1 cellular context compared by ENCODE assay signal in the genomic region with DNA sequence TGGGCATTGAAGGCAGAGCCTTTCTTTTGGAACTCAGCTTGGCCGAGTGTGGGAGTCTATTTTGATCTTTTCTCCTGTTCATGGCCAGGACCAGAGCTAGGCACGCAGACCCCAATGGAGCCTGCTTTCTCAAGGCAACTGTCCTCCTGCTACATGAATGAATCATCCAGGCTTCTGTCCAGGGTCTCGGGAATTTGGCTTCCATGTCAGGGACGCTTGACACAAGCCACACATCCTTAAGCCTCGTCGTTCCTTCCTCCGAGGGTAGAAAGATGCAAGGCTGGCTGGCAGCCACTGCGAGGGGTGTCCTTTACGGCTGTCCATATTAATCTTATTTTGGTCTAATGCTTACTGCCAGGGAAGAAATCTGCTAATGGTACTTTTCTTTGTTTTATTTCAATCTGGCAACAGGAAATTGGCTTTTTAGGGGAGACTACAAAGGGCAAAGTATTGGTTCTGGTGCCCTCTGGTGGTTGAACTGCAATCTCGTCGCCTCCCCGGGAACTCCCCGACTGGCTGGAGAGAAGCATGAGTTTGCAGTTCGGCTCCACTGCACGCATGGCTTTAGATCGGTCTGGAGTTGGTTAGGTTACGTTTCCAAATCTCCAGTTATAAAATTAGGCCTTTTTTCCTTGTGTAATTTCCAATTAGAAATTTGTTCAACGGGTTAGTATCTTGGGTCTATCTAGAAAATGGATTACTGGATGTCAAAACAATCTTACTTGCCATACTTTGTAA.
TF ChIP-seq lines count a peak whose summit lies in the region.

No MANE protein-coding gene starts in this region.

TF ChIP-seq in GM23338, 12 proteins besides CTCF, POLR2A, EP300 and RAD21 (continued from another document):
- TF ChIP-seq, protein P1, sequence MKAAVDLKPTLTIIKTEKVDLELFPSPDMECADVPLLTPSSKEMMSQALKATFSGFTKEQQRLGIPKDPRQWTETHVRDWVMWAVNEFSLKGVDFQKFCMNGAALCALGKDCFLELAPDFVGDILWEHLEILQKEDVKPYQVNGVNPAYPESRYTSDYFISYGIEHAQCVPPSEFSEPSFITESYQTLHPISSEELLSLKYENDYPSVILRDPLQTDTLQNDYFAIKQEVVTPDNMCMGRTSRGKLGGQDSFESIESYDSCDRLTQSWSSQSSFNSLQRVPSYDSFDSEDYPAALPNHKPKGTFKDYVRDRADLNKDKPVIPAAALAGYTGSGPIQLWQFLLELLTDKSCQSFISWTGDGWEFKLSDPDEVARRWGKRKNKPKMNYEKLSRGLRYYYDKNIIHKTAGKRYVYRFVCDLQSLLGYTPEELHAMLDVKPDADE (IDR thresholded peaks at IDR 0.05), result no peak
